Comparison of ENCODE assay signal across 8 cellular contexts in genomic region chr6:118896339-118897136, GRCh38. TPM values are rescaled to one million over a fixed set of nuclear protein-coding genes. Genes with fewer than 3 reads are reported as not detected.
DNase-seq lines count a peak whose midpoint lies in the region; ATAC-seq and TF ChIP-seq lines count a peak whose summit lies in the region.

No MANE protein-coding gene starts in this region.

- intact Hi-C loops in CD8-positive, alpha-beta T cell (cut with DNase I, micrococcal nuclease): loop anchor here (10.0 kb wide), 3 partner anchors 1222 to 1342 kb away; partner anchors contain the start of genes GOPC (in 1 of the 2) and NUS1 (in 1 of the 2)

- no peak for DNase-seq in CD8-positive, alpha-beta T cell
- DNase-seq in cardiac fibroblast (ENCODE audit: low read depth in 2 of 2) (peak; percentile 65 to 80), mucosa of gallbladder (ENCODE audit: low spot score) (no peak)
- DNase-seq in naive thymus-derived CD8-positive, alpha-beta T cell: peak in 3 of 10 donors; percentile 39 to 41 (median 40)

- peaks cover 43% of the 10 kb centered on the region for H3K36me3 Mint-ChIP-seq in CD8-positive, alpha-beta T cell
- H3K36me3 Mint-ChIP-seq in naive thymus-derived CD8-positive, alpha-beta T cell: peaks cover 4 to 35% (median 5%) of the 10 kb centered on the region in 3 donors

- H3K9me2 ChIP-seq in OCI-LY1 (ENCODE audit: low read depth, low read length): no peaks in the 10 kb centered on the region

- ATAC-seq in CD8-positive, alpha-beta T cell: no peak
- ATAC-seq in GM18508 (IDR thresholded peaks at IDR 0.05; ENCODE audit: insufficient read depth, unreplicated experiment): peak; percentile 26
- ATAC-seq in HG03469 (IDR thresholded peaks at IDR 0.05; ENCODE audit: unreplicated experiment): peak; percentile 21
- ATAC-seq in naive thymus-derived CD8-positive, alpha-beta T cell: no peak
- ATAC-seq in GM21717 (IDR thresholded peaks at IDR 0.05; ENCODE audit: unreplicated experiment): no peak

- CTCF ChIA-PET in CD8-positive, alpha-beta T cell (lab: Charles Lee): interaction anchor here (0.9 to 3.9 kb wide), 9 partner anchors 11 to 331 kb away, joined by 3 to 25 read pairs (median 4); no protein-coding TSS in a partner anchor

- TF ChIP-seq CTCF in CD8-positive, alpha-beta T cell (IDR thresholded peaks at IDR 0.05): peak; percentile 40
- TF ChIP-seq CTCF in OCI-LY1 (IDR thresholded peaks at IDR 0.05; ENCODE audit: low read length) (peak; percentile 51), cardiac fibroblast (IDR thresholded peaks at IDR 0.05; ENCODE audit: low read depth, low read length) (peak; percentile 63)

- peak overlapping the region; percentile 73 for H3K4me3 Mint-ChIP-seq in CD8-positive, alpha-beta T cell
- peak overlapping the region; percentile 64 to 94 (median 78) for H3K4me3 Mint-ChIP-seq in naive thymus-derived CD8-positive, alpha-beta T cell

- no peaks in the 10 kb centered on the region for H3K27me3 Mint-ChIP-seq in CD8-positive, alpha-beta T cell (ENCODE audit: low read depth)
- H3K27me3 Mint-ChIP-seq in naive thymus-derived CD8-positive, alpha-beta T cell: peaks cover 0 to 1% (median 0%) of the 10 kb centered on the region in 5 donors

- H3K9me3 Mint-ChIP-seq in CD8-positive, alpha-beta T cell: no peaks in the 10 kb centered on the region
- H3K9me3 Mint-ChIP-seq in naive thymus-derived CD8-positive, alpha-beta T cell: no peaks in the 10 kb centered on the region

- H3K4me1 ChIP-seq in CD8-positive, alpha-beta T cell (ENCODE audit: insufficient read depth, low read length): peaks cover 59% of the 10 kb centered on the region
- H3K4me1 ChIP-seq in OCI-LY1 (ENCODE audit: insufficient read depth, low read length, severe bottlenecking): peaks cover 68% of the 10 kb centered on the region

- H3K4me2 ChIP-seq in OCI-LY1 (ENCODE audit: low read length): peak overlapping the region; percentile 73

- H3K27ac ChIP-seq in CD8-positive, alpha-beta T cell (ENCODE audit: low read depth, low read length): no peak overlapping the region
- H3K27ac ChIP-seq in OCI-LY1 (ENCODE audit: low read depth, low read length, poor library complexity, severe bottlenecking): peak overlapping the region; percentile 97

- peaks cover 75% of the 10 kb centered on the region for H3K79me2 ChIP-seq in OCI-LY1 (ENCODE audit: insufficient read depth, low read length)

- no peaks in the 10 kb centered on the region for H3K9me3 ChIP-seq in CD8-positive, alpha-beta T cell (ENCODE audit: low read length)
- H3K9me3 ChIP-seq in OCI-LY1 (ENCODE audit: low read length): no peaks in the 10 kb centered on the region

- H3K4me1 Mint-ChIP-seq in CD8-positive, alpha-beta T cell (ENCODE audit: low read depth): peaks cover 69% of the 10 kb centered on the region
- H3K4me1 Mint-ChIP-seq in naive thymus-derived CD8-positive, alpha-beta T cell: peaks cover 48 to 76% (median 64%) of the 10 kb centered on the region in 4 donors

- no peaks in the 10 kb centered on the region for H3F3A ChIP-seq in OCI-LY1 (ENCODE audit: insufficient read depth, low read length)

- POLR2A ChIA-PET in CD8-positive, alpha-beta T cell (lab: Charles Lee): interaction anchor here (1.1 to 5.3 kb wide), 3 partner anchors 38 to 210 kb away, joined by 3 to 33 read pairs (median 3); partner anchors contain the start of gene MCM9
- POLR2A ChIA-PET in naive thymus-derived CD8-positive, alpha-beta T cell (lab: Charles Lee): interaction anchor here (0.9 to 6.0 kb wide), 6 partner anchors 8 to 331 kb away, joined by 3 to 51 read pairs (median 4); partner anchors contain the start of gene MCM9

- no peaks in the 10 kb centered on the region for H4K20me1 ChIP-seq in OCI-LY1 (ENCODE audit: insufficient read depth, low read length)

- peak overlapping the region; percentile 95 for H3K9ac ChIP-seq in OCI-LY1 (ENCODE audit: low read length)

- H2AFZ ChIP-seq in OCI-LY1 (ENCODE audit: low read length): no peak overlapping the region

- peak overlapping the region; percentile 42 for H3K27ac Mint-ChIP-seq in CD8-positive, alpha-beta T cell
- H3K27ac Mint-ChIP-seq in naive thymus-derived CD8-positive, alpha-beta T cell: peak overlapping the region in 8 of 10 donors; percentile 36 to 91 (median 76)

- H3K36me3 ChIP-seq in CD8-positive, alpha-beta T cell (ENCODE audit: insufficient read depth, low read length): no peaks in the 10 kb centered on the region
- H3K36me3 ChIP-seq in OCI-LY1 (ENCODE audit: insufficient read depth, low read length): peaks cover 30% of the 10 kb centered on the region

- H3K27me3 ChIP-seq in CD8-positive, alpha-beta T cell (ENCODE audit: insufficient read depth, low read length): no peaks in the 10 kb centered on the region
- no peaks in the 10 kb centered on the region for H3K27me3 ChIP-seq in OCI-LY1 (ENCODE audit: insufficient read depth, low read length)

- H3K4me3 ChIP-seq in CD8-positive, alpha-beta T cell (ENCODE audit: low read depth, low read length): no peak overlapping the region
- H3K4me3 ChIP-seq in OCI-LY1 (ENCODE audit: low read depth, low read length, poor library complexity, severe bottlenecking): peak overlapping the region; percentile 85
- peak overlapping the region in 1 of 2 donors; percentile 70 for H3K4me3 ChIP-seq in cardiac fibroblast (replicated peaks in 1 of 2; ENCODE audit: low read depth in 2 of 2, low read length in 2 of 2)

RNA-seq across cellular contexts. Expression of gene ASF1A, which starts 2.6 kb away (rescaled TPM):
- 10 to 100 TPM; 15.6 to 17.1 TPM for total RNA-seq in CD8-positive, alpha-beta T cell
- total RNA-seq in naive thymus-derived CD8-positive, alpha-beta T cell: 10 to 100 TPM; 61.2 to 70.9 TPM
- polyA plus RNA-seq in naive thymus-derived CD8-positive, alpha-beta T cell: 10 to 100 TPM; 45.3 to 58.8 (median 47.7) TPM
- total RNA-seq in mucosa of gallbladder: 16.7 TPM

RNA-seq across cellular contexts. Expression of gene MCM9, which starts 38.4 kb away (rescaled TPM):
- total RNA-seq in CD8-positive, alpha-beta T cell: 10 to 100 TPM; 32.9 to 34.1 TPM
- total RNA-seq in naive thymus-derived CD8-positive, alpha-beta T cell: 10 to 100 TPM; 31.0 to 34.2 TPM
- polyA plus RNA-seq in naive thymus-derived CD8-positive, alpha-beta T cell: 10 to 100 TPM in 2 of 3 donors, 1 to 10 TPM in 1; 9.3 to 12.2 (median 10.7) TPM
- 21.1 TPM for total RNA-seq in mucosa of gallbladder

Comparison
In these comparisons a context has a peak if more than half of its experiments do, and no peak if none do; other contexts are left out.
1. ATAC-seq: peak in GM18508 (single experiment) and HG03469 (single experiment); none in CD8-positive, alpha-beta T cell (single experiment), naive thymus-derived CD8-positive, alpha-beta T cell (0 of 2) and GM21717 (single experiment).
2. DNase-seq: peak in cardiac fibroblast (2 of 2); none in CD8-positive, alpha-beta T cell (0 of 7) and mucosa of gallbladder (single experiment).
3. Peak in every context shown above with its lines, with median percentiles within 50 percentile points of each other: CTCF ChIP-seq.